ENCODE assay signal across 8 cellular contexts in genomic region chr6:151388997-151389639, GRCh38. TPM values are rescaled to one million over a fixed set of nuclear protein-coding genes. Genes with fewer than 3 reads are reported as not detected.
DNase-seq lines count a peak whose midpoint lies in the region; ATAC-seq and TF ChIP-seq lines count a peak whose summit lies in the region.

No MANE protein-coding gene starts in this region.

- peak overlapping the region; percentile 98 for H3K4me3 ChIP-seq in SK-N-MC
- H3K4me3 ChIP-seq in fibroblast of lung (replicated peaks in 1 of 4; ENCODE audit: control extremely low read depth in 1 of 4, insufficient read depth in 1 of 4, low read depth in 3 of 4, low read length in 4 of 4), result peak overlapping the region; percentile 58 to 90 (median 90)
- H3K4me3 ChIP-seq in sigmoid colon, result peak overlapping the region; percentile 89 to 99 (median 95)

- H3K36me3 ChIP-seq in SK-N-MC (ENCODE audit: insufficient read depth, low read length) (peaks cover 35% of the 10 kb centered on the region), fibroblast of lung (ENCODE audit: control insufficient read depth, insufficient read depth, low read length) (no peaks in the 10 kb centered on the region), sigmoid colon (peaks cover 0 to 2% (median 0%) of the 10 kb centered on the region in 4 donors)

- peaks cover 62% of the 10 kb centered on the region for H3K79me2 ChIP-seq in fibroblast of lung (ENCODE audit: control insufficient read depth, insufficient read depth, low read length)

- H3K9me3 ChIP-seq in SK-N-MC (ENCODE audit: low read depth, low read length) (no peaks in the 10 kb centered on the region), fibroblast of lung (ENCODE audit: control insufficient read depth, insufficient read depth, low read depth, low read length) (no peaks in the 10 kb centered on the region), sigmoid colon (no peaks in the 10 kb centered on the region)

- H3K9ac ChIP-seq in SK-N-MC (ENCODE audit: insufficient read length), result peak overlapping the region; percentile 99
- H3K9ac ChIP-seq in fibroblast of lung (ENCODE audit: insufficient read depth, low read length), result peak overlapping the region; percentile 96

- H4K20me1 ChIP-seq in fibroblast of lung (ENCODE audit: control insufficient read depth, extremely low read depth, insufficient read depth, low read length), result peaks cover 3% of the 10 kb centered on the region

- WGBS in sigmoid colon, 2 donors, result 18 to 28% methylated on average over 12 of the region's 12 CpGs

- DNase-seq in NCI-H2171 treated with DMSO at 0.1 percent for 48 hours (lab: John Stamatoyannopoulos, UW) (peak; percentile 77), NCI-H2171 (lab: John Stamatoyannopoulos, UW) (no peak), SK-N-MC (ENCODE audit: low read depth, low spot score) (no peak), fibroblast of lung (ENCODE audit: low read depth in 2 of 2) (no peak), sigmoid colon (no peak), cerebellum (ENCODE audit: low spot score) (no peak)

- H3K27ac ChIP-seq in SK-N-MC (peak overlapping the region; percentile 99), fibroblast of lung (ENCODE audit: insufficient read depth, low read length) (peak overlapping the region; percentile 96), sigmoid colon (peak overlapping the region; percentile 95 to 100 (median 100))

- TF ChIP-seq EP300 in sigmoid colon (IDR thresholded peaks at IDR 0.05), result no peak

- ATAC-seq in HG03097 (IDR thresholded peaks at IDR 0.05; ENCODE audit: low FRiP score, unreplicated experiment), result no peak
- ATAC-seq in GM18520 (IDR thresholded peaks at IDR 0.05; ENCODE audit: unreplicated experiment), result no peak

- peaks cover 13% of the 10 kb centered on the region for H3K4me1 ChIP-seq in fibroblast of lung (ENCODE audit: control insufficient read depth, extremely low read depth, insufficient read depth, low read length)
- peaks cover 0 to 40% (median 27%) of the 10 kb centered on the region in 4 donors for H3K4me1 ChIP-seq in sigmoid colon

- H3K27me3 ChIP-seq in fibroblast of lung (ENCODE audit: control insufficient read depth, insufficient read depth, low read length), result no peaks in the 10 kb centered on the region
- H3K27me3 ChIP-seq in sigmoid colon, result no peaks in the 10 kb centered on the region

- intact Hi-C loops in sigmoid colon (cut with DNase I), result no loop called here

- no peak overlapping the region for H2AFZ ChIP-seq in fibroblast of lung (ENCODE audit: low read length)

- no peak for TF ChIP-seq POLR2A in sigmoid colon (IDR thresholded peaks at IDR 0.05)

- H3K4me2 ChIP-seq in fibroblast of lung (ENCODE audit: extremely low read depth, insufficient read depth, low read length), result peak overlapping the region; percentile 88

- no peak for TF ChIP-seq CTCF in fibroblast of lung (conservative IDR thresholded peaks at IDR 0.05 in 1 of 2, IDR thresholded peaks at IDR 0.05 in 1 of 2; ENCODE audit: low read depth in 1 of 2, low read length in 2 of 2)
- TF ChIP-seq CTCF in sigmoid colon (IDR thresholded peaks at IDR 0.05), result no peak

RNA-seq across cellular contexts. Expression of gene ZBTB2, which starts 2.2 kb away (rescaled TPM):
- 9.8 and 12.2 TPM in 2 replicates for total RNA-seq in fibroblast of lung
- polyA plus RNA-seq in fibroblast of lung, result 20.1 and 27.4 TPM in 2 replicates
- polyA plus RNA-seq in fibroblast of lung (2012), result 12.4 and 16.4 TPM in 2 replicates
- polyA minus RNA-seq in fibroblast of lung (ENCODE audit: low replicate concordance), result 13.9 and 23.7 TPM in 2 replicates
- 10 to 100 TPM in 1 of 4 donors, 1 to 10 TPM in 3; 8.6 to 11.5 (median 9.0) TPM for total RNA-seq in sigmoid colon
- polyA plus RNA-seq in sigmoid colon, result 1 to 10 TPM; 5.8 to 8.6 (median 7.8) TPM
- 6.9 TPM for total RNA-seq in cerebellum
